ENCODE assay signal across 1 cellular context in the genomic region with DNA sequence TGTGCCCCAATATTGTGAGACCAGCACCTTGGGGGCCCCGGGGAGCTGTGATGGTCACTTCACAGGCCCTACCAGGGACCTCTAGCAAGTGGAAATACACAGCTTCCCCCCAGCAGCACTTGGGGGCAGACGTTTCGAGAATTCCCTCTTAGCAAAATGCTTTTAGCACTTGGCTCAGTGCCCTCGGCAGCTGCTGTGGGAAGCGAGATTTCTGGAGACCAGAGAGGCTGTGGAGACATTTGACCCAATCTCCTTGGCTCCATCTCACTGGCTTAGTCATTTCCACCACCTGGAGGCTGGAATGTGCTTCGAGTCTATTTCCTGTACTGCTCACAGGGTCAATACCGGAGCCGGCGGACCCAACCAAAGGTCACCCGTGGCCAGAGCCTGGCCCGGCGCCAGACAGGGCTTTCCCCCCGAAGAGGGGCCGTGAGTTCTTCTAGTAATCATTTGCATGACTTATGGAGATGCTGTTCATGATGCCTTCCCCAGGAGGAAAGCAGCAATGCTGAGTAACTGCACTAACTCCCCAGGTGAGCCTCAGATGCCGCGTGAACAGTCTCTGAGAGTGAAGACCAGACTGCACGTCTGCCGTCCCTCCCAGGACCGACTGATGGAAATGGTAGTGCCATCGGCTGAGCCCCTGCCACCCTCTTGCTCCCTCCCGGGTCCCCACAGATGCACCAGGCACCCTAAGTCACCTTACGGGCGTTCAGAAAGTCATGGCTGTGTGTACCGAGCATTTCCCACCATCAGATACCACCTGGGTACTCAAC.
TF ChIP-seq lines count a peak whose summit lies in the region.

No MANE protein-coding gene starts in this region.

TF ChIP-seq in HepG2, 621 proteins besides CTCF, POLR2A, EP300 and RAD21 (continued from another document and continues in another):
- TF ChIP-seq, protein P1, sequence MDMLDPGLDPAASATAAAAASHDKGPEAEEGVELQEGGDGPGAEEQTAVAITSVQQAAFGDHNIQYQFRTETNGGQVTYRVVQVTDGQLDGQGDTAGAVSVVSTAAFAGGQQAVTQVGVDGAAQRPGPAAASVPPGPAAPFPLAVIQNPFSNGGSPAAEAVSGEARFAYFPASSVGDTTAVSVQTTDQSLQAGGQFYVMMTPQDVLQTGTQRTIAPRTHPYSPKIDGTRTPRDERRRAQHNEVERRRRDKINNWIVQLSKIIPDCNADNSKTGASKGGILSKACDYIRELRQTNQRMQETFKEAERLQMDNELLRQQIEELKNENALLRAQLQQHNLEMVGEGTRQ (IDR thresholded peaks at IDR 0.05; ENCODE audit: low read depth, low read length) = no peak
- TF ChIP-seq, protein P1 (CRISPR knock-in tag; IDR thresholded peaks at IDR 0.05; ENCODE audit: borderline replicate concordance) = no peak
- TF ChIP-seq ZFP1 (CRISPR knock-in tag; IDR thresholded peaks at IDR 0.05) = no peak
- TF ChIP-seq ZNF562 (CRISPR knock-in tag; IDR thresholded peaks at IDR 0.05; ENCODE audit: borderline replicate concordance) = no peak
- TF ChIP-seq BRCA1 (CRISPR knock-in tag; IDR thresholded peaks at IDR 0.05) = no peak
- no peak for TF ChIP-seq ZNF484 (CRISPR knock-in tag; IDR thresholded peaks at IDR 0.05; ENCODE audit: borderline replicate concordance, low read depth)
- TF ChIP-seq ZBTB8A (CRISPR knock-in tag; IDR thresholded peaks at IDR 0.05; ENCODE audit: borderline replicate concordance, low read depth) = no peak
- TF ChIP-seq, protein P2, sequence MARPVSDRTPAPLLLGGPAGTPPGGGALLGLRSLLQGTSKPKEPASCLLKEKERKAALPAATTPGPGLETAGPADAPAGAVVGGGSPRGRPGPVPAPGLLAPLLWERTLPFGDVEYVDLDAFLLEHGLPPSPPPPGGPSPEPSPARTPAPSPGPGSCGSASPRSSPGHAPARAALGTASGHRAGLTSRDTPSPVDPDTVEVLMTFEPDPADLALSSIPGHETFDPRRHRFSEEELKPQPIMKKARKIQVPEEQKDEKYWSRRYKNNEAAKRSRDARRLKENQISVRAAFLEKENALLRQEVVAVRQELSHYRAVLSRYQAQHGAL (CRISPR knock-in tag; IDR thresholded peaks at IDR 0.05; ENCODE audit: not compliant biosample characterization) = no peak
- TF ChIP-seq HMG20A (CRISPR knock-in tag; IDR thresholded peaks at IDR 0.05; ENCODE audit: borderline replicate concordance) = 0 out of 2 replicates have a peak, but pooled peaks have one; percentile 41
- no peak for TF ChIP-seq SATB2 (CRISPR knock-in tag; IDR thresholded peaks at IDR 0.05)
- no peak for TF ChIP-seq ZNF496 (CRISPR knock-in tag; IDR thresholded peaks at IDR 0.05; ENCODE audit: insufficient replicate concordance)
- 0 out of 2 replicates have a peak, but pooled peaks have one; percentile 27 for TF ChIP-seq GATAD1 (CRISPR knock-in tag; IDR thresholded peaks at IDR 0.05)
- TF ChIP-seq, protein P3, sequence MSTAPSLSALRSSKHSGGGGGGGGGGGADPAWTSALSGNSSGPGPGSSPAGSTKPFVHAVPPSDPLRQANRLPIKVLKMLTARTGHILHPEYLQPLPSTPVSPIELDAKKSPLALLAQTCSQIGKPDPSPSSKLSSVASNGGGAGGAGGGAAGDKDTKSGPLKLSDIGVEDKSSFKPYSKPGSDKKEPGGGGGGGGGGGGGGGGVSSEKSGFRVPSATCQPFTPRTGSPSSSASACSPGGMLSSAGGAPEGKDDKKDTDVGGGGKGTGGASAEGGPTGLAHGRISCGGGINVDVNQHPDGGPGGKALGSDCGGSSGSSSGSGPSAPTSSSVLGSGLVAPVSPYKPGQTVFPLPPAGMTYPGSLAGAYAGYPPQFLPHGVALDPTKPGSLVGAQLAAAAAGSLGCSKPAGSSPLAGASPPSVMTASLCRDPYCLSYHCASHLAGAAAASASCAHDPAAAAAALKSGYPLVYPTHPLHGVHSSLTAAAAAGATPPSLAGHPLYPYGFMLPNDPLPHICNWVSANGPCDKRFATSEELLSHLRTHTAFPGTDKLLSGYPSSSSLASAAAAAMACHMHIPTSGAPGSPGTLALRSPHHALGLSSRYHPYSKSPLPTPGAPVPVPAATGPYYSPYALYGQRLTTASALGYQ (CRISPR knock-in tag; IDR thresholded peaks at IDR 0.05) = peak; percentile 32; the same call in 1 of the 2 replicates
- no peak for TF ChIP-seq ZNF432 (CRISPR knock-in tag; IDR thresholded peaks at IDR 0.05; ENCODE audit: borderline replicate concordance)
- TF ChIP-seq, protein P4, sequence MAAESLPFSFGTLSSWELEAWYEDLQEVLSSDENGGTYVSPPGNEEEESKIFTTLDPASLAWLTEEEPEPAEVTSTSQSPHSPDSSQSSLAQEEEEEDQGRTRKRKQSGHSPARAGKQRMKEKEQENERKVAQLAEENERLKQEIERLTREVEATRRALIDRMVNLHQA (CRISPR knock-in tag; IDR thresholded peaks at IDR 0.05) = no peak
- no peak for TF ChIP-seq ISX (CRISPR knock-in tag; conservative IDR thresholded peaks at IDR 0.05)
- no peak for TF ChIP-seq KLF11 (CRISPR knock-in tag; IDR thresholded peaks at IDR 0.05)
- peak; percentile 39; the same call in 1 of the 2 replicates for TF ChIP-seq KDM3A (CRISPR knock-in tag; IDR thresholded peaks at IDR 0.05; ENCODE audit: low read depth)
- TF ChIP-seq, protein P5, sequence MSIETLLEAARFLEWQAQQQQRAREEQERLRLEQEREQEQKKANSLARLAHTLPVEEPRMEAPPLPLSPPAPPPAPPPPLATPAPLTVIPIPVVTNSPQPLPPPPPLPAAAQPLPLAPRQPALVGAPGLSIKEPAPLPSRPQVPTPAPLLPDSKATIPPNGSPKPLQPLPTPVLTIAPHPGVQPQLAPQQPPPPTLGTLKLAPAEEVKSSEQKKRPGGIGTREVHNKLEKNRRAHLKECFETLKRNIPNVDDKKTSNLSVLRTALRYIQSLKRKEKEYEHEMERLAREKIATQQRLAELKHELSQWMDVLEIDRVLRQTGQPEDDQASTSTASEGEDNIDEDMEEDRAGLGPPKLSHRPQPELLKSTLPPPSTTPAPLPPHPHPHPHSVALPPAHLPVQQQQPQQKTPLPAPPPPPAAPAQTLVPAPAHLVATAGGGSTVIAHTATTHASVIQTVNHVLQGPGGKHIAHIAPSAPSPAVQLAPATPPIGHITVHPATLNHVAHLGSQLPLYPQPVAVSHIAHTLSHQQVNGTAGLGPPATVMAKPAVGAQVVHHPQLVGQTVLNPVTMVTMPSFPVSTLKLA (IDR thresholded peaks at IDR 0.05) = no peak
- TF ChIP-seq ZC3H4 (CRISPR knock-in tag; IDR thresholded peaks at IDR 0.05; ENCODE audit: borderline replicate concordance) = no peak
- no peak for TF ChIP-seq ZNF543 (CRISPR knock-in tag; IDR thresholded peaks at IDR 0.05)
- peak; percentile 72 to 78 for TF ChIP-seq NR2F1 (CRISPR knock-in tag; IDR thresholded peaks at IDR 0.05)
- TF ChIP-seq FOXM1 (CRISPR knock-in tag; IDR thresholded peaks at IDR 0.05) = no peak
- peak; percentile 47; the same call in 1 of the 2 replicates for TF ChIP-seq MEIS2 (CRISPR knock-in tag; IDR thresholded peaks at IDR 0.05)
- no peak for TF ChIP-seq MED8 (CRISPR knock-in tag; IDR thresholded peaks at IDR 0.05; ENCODE audit: insufficient replicate concordance)
- peak; percentile 73; the same call in 1 of the 2 replicates for TF ChIP-seq ZBTB7B (CRISPR knock-in tag; IDR thresholded peaks at IDR 0.05)
- TF ChIP-seq, protein P6, sequence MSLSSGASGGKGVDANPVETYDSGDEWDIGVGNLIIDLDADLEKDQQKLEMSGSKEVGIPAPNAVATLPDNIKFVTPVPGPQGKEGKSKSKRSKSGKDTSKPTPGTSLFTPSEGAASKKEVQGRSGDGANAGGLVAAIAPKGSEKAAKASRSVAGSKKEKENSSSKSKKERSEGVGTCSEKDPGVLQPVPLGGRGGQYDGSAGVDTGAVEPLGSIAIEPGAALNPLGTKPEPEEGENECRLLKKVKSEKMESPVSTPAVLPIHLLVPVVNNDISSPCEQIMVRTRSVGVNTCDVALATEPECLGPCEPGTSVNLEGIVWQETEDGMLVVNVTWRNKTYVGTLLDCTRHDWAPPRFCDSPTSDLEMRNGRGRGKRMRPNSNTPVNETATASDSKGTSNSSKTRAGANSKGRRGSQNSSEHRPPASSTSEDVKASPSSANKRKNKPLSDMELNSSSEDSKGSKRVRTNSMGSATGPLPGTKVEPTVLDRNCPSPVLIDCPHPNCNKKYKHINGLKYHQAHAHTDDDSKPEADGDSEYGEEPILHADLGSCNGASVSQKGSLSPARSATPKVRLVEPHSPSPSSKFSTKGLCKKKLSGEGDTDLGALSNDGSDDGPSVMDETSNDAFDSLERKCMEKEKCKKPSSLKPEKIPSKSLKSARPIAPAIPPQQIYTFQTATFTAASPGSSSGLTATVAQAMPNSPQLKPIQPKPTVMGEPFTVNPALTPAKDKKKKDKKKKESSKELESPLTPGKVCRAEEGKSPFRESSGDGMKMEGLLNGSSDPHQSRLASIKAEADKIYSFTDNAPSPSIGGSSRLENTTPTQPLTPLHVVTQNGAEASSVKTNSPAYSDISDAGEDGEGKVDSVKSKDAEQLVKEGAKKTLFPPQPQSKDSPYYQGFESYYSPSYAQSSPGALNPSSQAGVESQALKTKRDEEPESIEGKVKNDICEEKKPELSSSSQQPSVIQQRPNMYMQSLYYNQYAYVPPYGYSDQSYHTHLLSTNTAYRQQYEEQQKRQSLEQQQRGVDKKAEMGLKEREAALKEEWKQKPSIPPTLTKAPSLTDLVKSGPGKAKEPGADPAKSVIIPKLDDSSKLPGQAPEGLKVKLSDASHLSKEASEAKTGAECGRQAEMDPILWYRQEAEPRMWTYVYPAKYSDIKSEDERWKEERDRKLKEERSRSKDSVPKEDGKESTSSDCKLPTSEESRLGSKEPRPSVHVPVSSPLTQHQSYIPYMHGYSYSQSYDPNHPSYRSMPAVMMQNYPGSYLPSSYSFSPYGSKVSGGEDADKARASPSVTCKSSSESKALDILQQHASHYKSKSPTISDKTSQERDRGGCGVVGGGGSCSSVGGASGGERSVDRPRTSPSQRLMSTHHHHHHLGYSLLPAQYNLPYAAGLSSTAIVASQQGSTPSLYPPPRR (CRISPR knock-in tag; IDR thresholded peaks at IDR 0.05; ENCODE audit: borderline replicate concordance) = no peak; the same call in 1 of the 2 replicates
- TF ChIP-seq GABPA (IDR thresholded peaks at IDR 0.05; ENCODE audit: low read depth, low read length) = no peak
- TF ChIP-seq GABPA (CRISPR knock-in tag; IDR thresholded peaks at IDR 0.05; ENCODE audit: low read depth) = peak; percentile 54; the same call in 1 of the 2 replicates
- TF ChIP-seq, protein P7, sequence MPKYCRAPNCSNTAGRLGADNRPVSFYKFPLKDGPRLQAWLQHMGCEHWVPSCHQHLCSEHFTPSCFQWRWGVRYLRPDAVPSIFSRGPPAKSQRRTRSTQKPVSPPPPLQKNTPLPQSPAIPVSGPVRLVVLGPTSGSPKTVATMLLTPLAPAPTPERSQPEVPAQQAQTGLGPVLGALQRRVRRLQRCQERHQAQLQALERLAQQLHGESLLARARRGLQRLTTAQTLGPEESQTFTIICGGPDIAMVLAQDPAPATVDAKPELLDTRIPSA (CRISPR knock-in tag; IDR thresholded peaks at IDR 0.05; ENCODE audit: borderline replicate concordance) = no peak
- no peak for TF ChIP-seq MBD4 (IDR thresholded peaks at IDR 0.05; ENCODE audit: borderline replicate concordance, low read length)
- TF ChIP-seq, protein P8, sequence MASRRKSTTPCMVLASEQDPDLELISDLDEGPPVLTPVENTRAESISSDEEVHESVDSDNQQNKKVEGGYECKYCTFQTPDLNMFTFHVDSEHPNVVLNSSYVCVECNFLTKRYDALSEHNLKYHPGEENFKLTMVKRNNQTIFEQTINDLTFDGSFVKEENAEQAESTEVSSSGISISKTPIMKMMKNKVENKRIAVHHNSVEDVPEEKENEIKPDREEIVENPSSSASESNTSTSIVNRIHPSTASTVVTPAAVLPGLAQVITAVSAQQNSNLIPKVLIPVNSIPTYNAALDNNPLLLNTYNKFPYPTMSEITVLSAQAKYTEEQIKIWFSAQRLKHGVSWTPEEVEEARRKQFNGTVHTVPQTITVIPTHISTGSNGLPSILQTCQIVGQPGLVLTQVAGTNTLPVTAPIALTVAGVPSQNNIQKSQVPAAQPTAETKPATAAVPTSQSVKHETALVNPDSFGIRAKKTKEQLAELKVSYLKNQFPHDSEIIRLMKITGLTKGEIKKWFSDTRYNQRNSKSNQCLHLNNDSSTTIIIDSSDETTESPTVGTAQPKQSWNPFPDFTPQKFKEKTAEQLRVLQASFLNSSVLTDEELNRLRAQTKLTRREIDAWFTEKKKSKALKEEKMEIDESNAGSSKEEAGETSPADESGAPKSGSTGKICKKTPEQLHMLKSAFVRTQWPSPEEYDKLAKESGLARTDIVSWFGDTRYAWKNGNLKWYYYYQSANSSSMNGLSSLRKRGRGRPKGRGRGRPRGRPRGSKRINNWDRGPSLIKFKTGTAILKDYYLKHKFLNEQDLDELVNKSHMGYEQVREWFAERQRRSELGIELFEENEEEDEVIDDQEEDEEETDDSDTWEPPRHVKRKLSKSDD (CRISPR knock-in tag; IDR thresholded peaks at IDR 0.05; ENCODE audit: low read depth) = no peak
- TF ChIP-seq ZNF776 (CRISPR knock-in tag; IDR thresholded peaks at IDR 0.05) = no peak
- TF ChIP-seq, protein P9, sequence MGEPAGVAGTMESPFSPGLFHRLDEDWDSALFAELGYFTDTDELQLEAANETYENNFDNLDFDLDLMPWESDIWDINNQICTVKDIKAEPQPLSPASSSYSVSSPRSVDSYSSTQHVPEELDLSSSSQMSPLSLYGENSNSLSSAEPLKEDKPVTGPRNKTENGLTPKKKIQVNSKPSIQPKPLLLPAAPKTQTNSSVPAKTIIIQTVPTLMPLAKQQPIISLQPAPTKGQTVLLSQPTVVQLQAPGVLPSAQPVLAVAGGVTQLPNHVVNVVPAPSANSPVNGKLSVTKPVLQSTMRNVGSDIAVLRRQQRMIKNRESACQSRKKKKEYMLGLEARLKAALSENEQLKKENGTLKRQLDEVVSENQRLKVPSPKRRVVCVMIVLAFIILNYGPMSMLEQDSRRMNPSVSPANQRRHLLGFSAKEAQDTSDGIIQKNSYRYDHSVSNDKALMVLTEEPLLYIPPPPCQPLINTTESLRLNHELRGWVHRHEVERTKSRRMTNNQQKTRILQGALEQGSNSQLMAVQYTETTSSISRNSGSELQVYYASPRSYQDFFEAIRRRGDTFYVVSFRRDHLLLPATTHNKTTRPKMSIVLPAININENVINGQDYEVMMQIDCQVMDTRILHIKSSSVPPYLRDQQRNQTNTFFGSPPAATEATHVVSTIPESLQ (CRISPR knock-in tag; conservative IDR thresholded peaks at IDR 0.05) = no peak
- TF ChIP-seq ZNF235 (CRISPR knock-in tag; IDR thresholded peaks at IDR 0.05; ENCODE audit: borderline replicate concordance) = no peak
- peak; percentile 72 for TF ChIP-seq SKI (IDR thresholded peaks at IDR 0.05; ENCODE audit: partially characterized antibody)
- TF ChIP-seq ZNF598 (CRISPR knock-in tag; IDR thresholded peaks at IDR 0.05; ENCODE audit: borderline replicate concordance) = no peak
- TF ChIP-seq PPARG (CRISPR knock-in tag; conservative IDR thresholded peaks at IDR 0.05) = peak; percentile 84
- no peak for TF ChIP-seq ZNF549 (CRISPR knock-in tag; IDR thresholded peaks at IDR 0.05)
- no peak for TF ChIP-seq RELA (CRISPR knock-in tag; IDR thresholded peaks at IDR 0.05)
- TF ChIP-seq ZNF253 (CRISPR knock-in tag; IDR thresholded peaks at IDR 0.05; ENCODE audit: borderline replicate concordance) = no peak
- TF ChIP-seq ZNF468 (CRISPR knock-in tag; IDR thresholded peaks at IDR 0.05) = no peak
- TF ChIP-seq SALL2 (CRISPR knock-in tag; IDR thresholded peaks at IDR 0.05) = no peak
